In the genomic region with DNA sequence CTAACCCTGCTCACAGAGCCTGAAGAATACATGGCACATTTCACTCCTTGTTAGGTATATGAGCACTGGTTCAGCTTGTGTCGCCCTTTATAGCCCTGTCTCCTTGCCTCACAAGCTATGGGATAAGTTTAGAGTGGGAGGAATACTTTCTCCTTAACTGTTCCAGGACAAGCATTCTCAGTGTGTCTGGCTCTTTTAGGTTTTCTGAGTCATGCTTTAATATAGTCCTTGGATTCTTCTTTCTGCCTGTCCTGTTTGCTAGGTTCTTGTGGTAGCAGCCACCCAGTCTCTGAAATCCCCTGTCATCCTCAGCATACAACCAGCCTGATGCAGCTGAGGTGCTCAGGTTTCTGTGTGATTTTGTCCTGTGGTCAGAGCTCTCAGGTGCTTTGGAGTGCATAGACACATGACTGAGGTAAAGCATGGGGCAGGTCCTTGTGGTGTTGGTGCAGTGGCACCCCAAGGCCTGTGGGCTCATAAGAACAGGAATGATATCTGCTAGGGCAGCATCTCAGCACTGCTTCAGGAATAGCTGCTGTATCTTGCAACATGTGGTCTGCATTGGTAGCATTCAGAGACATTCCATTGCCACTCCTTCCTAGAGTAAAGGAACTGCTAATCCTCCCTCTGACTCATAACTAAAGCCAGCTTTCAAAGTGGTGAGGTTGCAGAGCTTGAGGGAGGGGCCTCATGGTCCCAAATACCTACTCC, we compare ENCODE assay signal across 12 cellular contexts. TPM values are rescaled to one million over a fixed set of nuclear protein-coding genes. Genes with fewer than 3 reads are reported as not detected.
DNase-seq lines count a peak whose midpoint lies in the region; ATAC-seq and TF ChIP-seq lines count a peak whose summit lies in the region.
"Had no signal": no experiment of that assay in that cellular context is flagged by ENCODE, and none has a peak within 500 bp of the region (broad histone marks: within the 10 kb centered on the region; RNA-seq: fewer than 3 reads in every experiment).

No MANE protein-coding gene starts in this region.

- peak in 2 of 6 experiments; percentile 15 to 43 for TF ChIP-seq CTCF in esophagus squamous epithelium (IDR thresholded peaks at IDR 0.05)
- TF ChIP-seq CTCF in retinal pigment epithelial cell (conservative IDR thresholded peaks at IDR 0.05; ENCODE audit: low read depth, low read length), result no peak

- no peaks in the 10 kb centered on the region for H3K9me3 ChIP-seq in esophagus squamous epithelium

- peak overlapping the region; percentile 81 to 92 (median 90) for H3K27ac ChIP-seq in esophagus squamous epithelium

- TF ChIP-seq POLR2A in esophagus squamous epithelium (IDR thresholded peaks at IDR 0.05), result peak in 1 of 4 donors; percentile 19

- no peaks in the 10 kb centered on the region for H3K36me3 ChIP-seq in esophagus squamous epithelium

- WGBS in esophagus squamous epithelium, 2 donors, result 40 to 64% methylated on average over 1 of the region's 1 CpG

- H3K4me1 ChIP-seq in esophagus squamous epithelium, result peaks cover 13 to 35% (median 17%) of the 10 kb centered on the region in 3 donors

- peak; percentile 82 for DNase-seq in GM04503 (ENCODE audit: low read depth)
- peak; percentile 18 for DNase-seq in NCI-H460 (ENCODE audit: extremely low read depth, low read depth)
- DNase-seq in esophagus squamous epithelium (lab: John Stamatoyannopoulos, UW), result no peak
- DNase-seq in retinal pigment epithelial cell (ENCODE audit: low read depth), result peak; percentile 96
- no peak for DNase-seq in NOMO-1 treated with DMSO at 0.1 percent for 48 hours (lab: John Stamatoyannopoulos, UW; ENCODE audit: unreplicated experiment)
- DNase-seq in stimulated activated CD4-positive, alpha-beta T cell treated with anti-CD3 and anti-CD28 coated beads, Interleukin-15, amount 100 ng/mL, for 24 hours, result no peak
- DNase-seq: erythroblast; naive thymus-derived CD4-positive, alpha-beta T cell; NCI-H345 had no signal

- intact Hi-C loops in esophagus squamous epithelium (cut with DNase I), result no loop called here

- H3K27me3 ChIP-seq in esophagus squamous epithelium, result no peaks in the 10 kb centered on the region

- H3K4me3 ChIP-seq in esophagus squamous epithelium, result peak overlapping the region in 1 of 4 donors; percentile 13
- H3K4me3 ChIP-seq in retinal pigment epithelial cell (ENCODE audit: low read length), result no peak overlapping the region

- no peak for ATAC-seq in HG02571 (IDR thresholded peaks at IDR 0.05; ENCODE audit: unreplicated experiment)
- ATAC-seq in HG03159 (IDR thresholded peaks at IDR 0.05; ENCODE audit: unreplicated experiment), result no peak
- ATAC-seq: naive thymus-derived CD4-positive, alpha-beta T cell had no signal

RNA-seq across cellular contexts. Expression of a gene that starts 14.2 kb away (rescaled TPM):
- not detected in 2 replicates for total RNA-seq in NCI-H460 (2014; rRNA removed; shearing (Covaris generic))
- polyA plus RNA-seq in NCI-H460 (2014; cell fraction: nucleus; rRNA removed), result not detected in 2 replicates
- 10 to 100 TPM in 1 of 4 donors, 1 to 10 TPM in 2, under 1 TPM in 1; 0.53 to 21.4 (median 4.1) TPM for total RNA-seq in esophagus squamous epithelium
- total RNA-seq: naive thymus-derived CD4-positive, alpha-beta T cell; T-helper 2 cell treated with Interferon-gamma antibody and Interleukin-4, amounts not matched to agents 100 ng/mL and 5 ng/mL, for 36 hours had no signal
- polyA plus RNA-seq: naive thymus-derived CD4-positive, alpha-beta T cell had no signal

RNA-seq across cellular contexts. Expression of a gene that starts 58.2 kb away (rescaled TPM):
- total RNA-seq in NCI-H460 (2014; rRNA removed; shearing (Covaris generic)), result 0.02 TPM in 1 of 2 replicates, not detected in the other
- polyA plus RNA-seq in NCI-H460 (2014; cell fraction: nucleus; rRNA removed), result 0.33 TPM in 1 of 2 replicates, not detected in the other
- 1 to 10 TPM; 1.6 to 2.7 (median 2.5) TPM for total RNA-seq in esophagus squamous epithelium
- total RNA-seq: naive thymus-derived CD4-positive, alpha-beta T cell; T-helper 2 cell treated with Interferon-gamma antibody and Interleukin-4, amounts not matched to agents 100 ng/mL and 5 ng/mL, for 36 hours had no signal
- polyA plus RNA-seq: naive thymus-derived CD4-positive, alpha-beta T cell had no signal

Comparison
In these comparisons a context has a peak if more than half of its experiments do, and no peak if none do; other contexts are left out.
1. DNase-seq: peak in GM04503 (single experiment), NCI-H460 (single experiment) and retinal pigment epithelial cell (single experiment); none in esophagus squamous epithelium (single experiment), NOMO-1 treated with DMSO at 0.1 percent for 48 hours (single experiment) and stimulated activated CD4-positive, alpha-beta T cell treated with anti-CD3 and anti-CD28 coated beads, Interleukin-15, amount 100 ng/mL, for 24 hours (single experiment).